ENCODE assay signal across 20 cellular contexts in the genomic region with DNA sequence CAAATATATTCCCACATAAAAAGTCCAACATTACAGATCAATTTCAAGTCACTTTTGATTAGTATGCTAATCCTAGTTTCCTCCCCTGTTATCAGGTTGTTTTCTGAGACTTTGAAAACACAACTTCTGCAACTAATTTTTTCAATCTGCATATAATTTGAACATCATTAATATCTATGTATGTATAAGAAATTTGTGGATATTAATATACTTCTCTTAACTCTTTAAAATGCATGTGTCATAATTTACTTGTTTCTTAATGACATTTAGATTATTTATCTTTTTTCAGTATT.
"Had no signal": no experiment of that assay in that cellular context is flagged by ENCODE, and none has a peak within 500 bp of the region (broad histone marks: within the 10 kb centered on the region; RNA-seq: fewer than 3 reads in every experiment).

No MANE protein-coding gene starts in this region.

- H2AFZ ChIP-seq: hepatocyte had no signal

- H3K36me3 Mint-ChIP-seq: immature natural killer cell; mesothelial cell of epicardium; naive thymus-derived CD8-positive, alpha-beta T cell had no signal

- H3K4me3 ChIP-seq: breast epithelium, dorsolateral prefrontal cortex, esophagus muscularis mucosa, hepatocyte, left ventricle myocardium inferior, testis, upper lobe of left lung had no signal

- FAIRE-seq: astrocyte, colon had no signal

- H3K4me1 ChIP-seq: breast epithelium, esophagus muscularis mucosa, left ventricle myocardium inferior, testis, upper lobe of left lung had no signal

- H3K27me3 Mint-ChIP-seq: activated naive CD8-positive, alpha-beta T cell treated with anti-CD3 and anti-CD28 coated beads for 36 hours; central memory CD8-positive, alpha-beta T cell; effector memory CD8-positive, alpha-beta T cell had no signal

- H3K9me3 Mint-ChIP-seq: activated naive CD8-positive, alpha-beta T cell treated with anti-CD3 and anti-CD28 coated beads for 36 hours; central memory CD8-positive, alpha-beta T cell; effector memory CD8-positive, alpha-beta T cell; immature natural killer cell; mesothelial cell of epicardium; naive thymus-derived CD8-positive, alpha-beta T cell; T-helper 2 cell treated with Interferon-gamma antibody and Interleukin-4, amounts not matched to agents 5 μg/mL and 100 μg/mL, for 36 hours had no signal

- H3K27ac Mint-ChIP-seq: activated naive CD8-positive, alpha-beta T cell treated with anti-CD3 and anti-CD28 coated beads for 36 hours; effector memory CD8-positive, alpha-beta T cell; immature natural killer cell; mesothelial cell of epicardium; naive thymus-derived CD8-positive, alpha-beta T cell; T-helper 2 cell treated with Interferon-gamma antibody and Interleukin-4, amounts not matched to agents 5 μg/mL and 100 μg/mL, for 36 hours had no signal

- H3K27me3 ChIP-seq: breast epithelium, dorsolateral prefrontal cortex, esophagus muscularis mucosa, hepatocyte, testis, upper lobe of left lung had no signal

- H3K27ac ChIP-seq: breast epithelium, dorsolateral prefrontal cortex, esophagus muscularis mucosa, hepatocyte, left ventricle myocardium inferior, testis, upper lobe of left lung had no signal

- DNase-seq: activated naive CD4-positive, alpha-beta T cell treated with Interleukin-2 at 50 U/mL for 16 hours; activated naive CD8-positive, alpha-beta T cell treated with anti-CD3 and anti-CD28 coated beads for 36 hours; activated T-cell treated with anti-CD3 and anti-CD28 coated beads, Interleukin-2, amount 50 U/mL, for 48 hours; effector memory CD8-positive, alpha-beta T cell; left ventricle myocardium inferior; stimulated activated CD4-positive, alpha-beta T cell treated with anti-CD3 and anti-CD28 coated beads, Interleukin-2, amount 100 ng/mL, for 48 hours; stimulated activated CD8-positive, alpha-beta memory T cell treated with anti-CD3 and anti-CD28 coated beads, Interleukin-4, amount 100 ng/mL, for 48 hours; upper lobe of left lung had no signal

- ATAC-seq: effector memory CD8-positive, alpha-beta T cell; naive thymus-derived CD8-positive, alpha-beta T cell had no signal

- H3K36me3 ChIP-seq: breast epithelium, esophagus muscularis mucosa, left ventricle myocardium inferior, upper lobe of left lung had no signal

- H3K4me1 Mint-ChIP-seq: activated naive CD8-positive, alpha-beta T cell treated with anti-CD3 and anti-CD28 coated beads for 36 hours; central memory CD8-positive, alpha-beta T cell; immature natural killer cell; mesothelial cell of epicardium had no signal

- H3K4me2 ChIP-seq: hepatocyte had no signal

- H3K9me3 ChIP-seq: breast epithelium, esophagus muscularis mucosa, left ventricle myocardium inferior, testis, upper lobe of left lung had no signal

- H3K79me2 ChIP-seq: hepatocyte had no signal

- H3K4me3 Mint-ChIP-seq: activated naive CD8-positive, alpha-beta T cell treated with anti-CD3 and anti-CD28 coated beads for 36 hours; central memory CD8-positive, alpha-beta T cell; effector memory CD8-positive, alpha-beta T cell; immature natural killer cell; mesothelial cell of epicardium; naive thymus-derived CD8-positive, alpha-beta T cell; T-helper 2 cell treated with Interferon-gamma antibody and Interleukin-4, amounts not matched to agents 5 μg/mL and 100 μg/mL, for 36 hours had no signal
